In the genomic region with DNA sequence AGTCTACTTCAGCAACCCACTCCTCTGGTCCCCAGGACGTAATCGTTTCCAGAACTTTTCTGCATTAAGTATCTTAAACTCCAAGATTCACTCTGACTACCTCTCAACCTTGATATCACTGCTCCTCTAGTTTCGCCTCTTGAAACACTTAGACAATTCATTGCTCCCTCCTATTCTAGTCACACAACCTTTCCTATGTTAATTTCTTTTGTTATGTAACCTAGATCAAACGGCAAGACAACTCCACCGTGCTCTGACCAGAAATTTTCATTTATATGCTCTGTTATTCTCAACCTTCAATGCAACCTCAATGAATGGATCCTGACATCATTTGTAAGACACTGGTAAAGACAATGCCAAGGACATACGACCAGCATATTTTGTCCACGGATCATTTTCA, we compare ENCODE assay signal across 2 cellular contexts.
TF ChIP-seq lines count a peak whose summit lies in the region.

No MANE protein-coding gene starts in this region.

TF ChIP-seq in GM23338, 12 proteins besides CTCF, POLR2A, EP300 and RAD21:
- TF ChIP-seq, protein P1, sequence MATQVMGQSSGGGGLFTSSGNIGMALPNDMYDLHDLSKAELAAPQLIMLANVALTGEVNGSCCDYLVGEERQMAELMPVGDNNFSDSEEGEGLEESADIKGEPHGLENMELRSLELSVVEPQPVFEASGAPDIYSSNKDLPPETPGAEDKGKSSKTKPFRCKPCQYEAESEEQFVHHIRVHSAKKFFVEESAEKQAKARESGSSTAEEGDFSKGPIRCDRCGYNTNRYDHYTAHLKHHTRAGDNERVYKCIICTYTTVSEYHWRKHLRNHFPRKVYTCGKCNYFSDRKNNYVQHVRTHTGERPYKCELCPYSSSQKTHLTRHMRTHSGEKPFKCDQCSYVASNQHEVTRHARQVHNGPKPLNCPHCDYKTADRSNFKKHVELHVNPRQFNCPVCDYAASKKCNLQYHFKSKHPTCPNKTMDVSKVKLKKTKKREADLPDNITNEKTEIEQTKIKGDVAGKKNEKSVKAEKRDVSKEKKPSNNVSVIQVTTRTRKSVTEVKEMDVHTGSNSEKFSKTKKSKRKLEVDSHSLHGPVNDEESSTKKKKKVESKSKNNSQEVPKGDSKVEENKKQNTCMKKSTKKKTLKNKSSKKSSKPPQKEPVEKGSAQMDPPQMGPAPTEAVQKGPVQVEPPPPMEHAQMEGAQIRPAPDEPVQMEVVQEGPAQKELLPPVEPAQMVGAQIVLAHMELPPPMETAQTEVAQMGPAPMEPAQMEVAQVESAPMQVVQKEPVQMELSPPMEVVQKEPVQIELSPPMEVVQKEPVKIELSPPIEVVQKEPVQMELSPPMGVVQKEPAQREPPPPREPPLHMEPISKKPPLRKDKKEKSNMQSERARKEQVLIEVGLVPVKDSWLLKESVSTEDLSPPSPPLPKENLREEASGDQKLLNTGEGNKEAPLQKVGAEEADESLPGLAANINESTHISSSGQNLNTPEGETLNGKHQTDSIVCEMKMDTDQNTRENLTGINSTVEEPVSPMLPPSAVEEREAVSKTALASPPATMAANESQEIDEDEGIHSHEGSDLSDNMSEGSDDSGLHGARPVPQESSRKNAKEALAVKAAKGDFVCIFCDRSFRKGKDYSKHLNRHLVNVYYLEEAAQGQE (IDR thresholded peaks at IDR 0.05; ENCODE audit: unreplicated experiment) = no peak
- TF ChIP-seq, protein P2, sequence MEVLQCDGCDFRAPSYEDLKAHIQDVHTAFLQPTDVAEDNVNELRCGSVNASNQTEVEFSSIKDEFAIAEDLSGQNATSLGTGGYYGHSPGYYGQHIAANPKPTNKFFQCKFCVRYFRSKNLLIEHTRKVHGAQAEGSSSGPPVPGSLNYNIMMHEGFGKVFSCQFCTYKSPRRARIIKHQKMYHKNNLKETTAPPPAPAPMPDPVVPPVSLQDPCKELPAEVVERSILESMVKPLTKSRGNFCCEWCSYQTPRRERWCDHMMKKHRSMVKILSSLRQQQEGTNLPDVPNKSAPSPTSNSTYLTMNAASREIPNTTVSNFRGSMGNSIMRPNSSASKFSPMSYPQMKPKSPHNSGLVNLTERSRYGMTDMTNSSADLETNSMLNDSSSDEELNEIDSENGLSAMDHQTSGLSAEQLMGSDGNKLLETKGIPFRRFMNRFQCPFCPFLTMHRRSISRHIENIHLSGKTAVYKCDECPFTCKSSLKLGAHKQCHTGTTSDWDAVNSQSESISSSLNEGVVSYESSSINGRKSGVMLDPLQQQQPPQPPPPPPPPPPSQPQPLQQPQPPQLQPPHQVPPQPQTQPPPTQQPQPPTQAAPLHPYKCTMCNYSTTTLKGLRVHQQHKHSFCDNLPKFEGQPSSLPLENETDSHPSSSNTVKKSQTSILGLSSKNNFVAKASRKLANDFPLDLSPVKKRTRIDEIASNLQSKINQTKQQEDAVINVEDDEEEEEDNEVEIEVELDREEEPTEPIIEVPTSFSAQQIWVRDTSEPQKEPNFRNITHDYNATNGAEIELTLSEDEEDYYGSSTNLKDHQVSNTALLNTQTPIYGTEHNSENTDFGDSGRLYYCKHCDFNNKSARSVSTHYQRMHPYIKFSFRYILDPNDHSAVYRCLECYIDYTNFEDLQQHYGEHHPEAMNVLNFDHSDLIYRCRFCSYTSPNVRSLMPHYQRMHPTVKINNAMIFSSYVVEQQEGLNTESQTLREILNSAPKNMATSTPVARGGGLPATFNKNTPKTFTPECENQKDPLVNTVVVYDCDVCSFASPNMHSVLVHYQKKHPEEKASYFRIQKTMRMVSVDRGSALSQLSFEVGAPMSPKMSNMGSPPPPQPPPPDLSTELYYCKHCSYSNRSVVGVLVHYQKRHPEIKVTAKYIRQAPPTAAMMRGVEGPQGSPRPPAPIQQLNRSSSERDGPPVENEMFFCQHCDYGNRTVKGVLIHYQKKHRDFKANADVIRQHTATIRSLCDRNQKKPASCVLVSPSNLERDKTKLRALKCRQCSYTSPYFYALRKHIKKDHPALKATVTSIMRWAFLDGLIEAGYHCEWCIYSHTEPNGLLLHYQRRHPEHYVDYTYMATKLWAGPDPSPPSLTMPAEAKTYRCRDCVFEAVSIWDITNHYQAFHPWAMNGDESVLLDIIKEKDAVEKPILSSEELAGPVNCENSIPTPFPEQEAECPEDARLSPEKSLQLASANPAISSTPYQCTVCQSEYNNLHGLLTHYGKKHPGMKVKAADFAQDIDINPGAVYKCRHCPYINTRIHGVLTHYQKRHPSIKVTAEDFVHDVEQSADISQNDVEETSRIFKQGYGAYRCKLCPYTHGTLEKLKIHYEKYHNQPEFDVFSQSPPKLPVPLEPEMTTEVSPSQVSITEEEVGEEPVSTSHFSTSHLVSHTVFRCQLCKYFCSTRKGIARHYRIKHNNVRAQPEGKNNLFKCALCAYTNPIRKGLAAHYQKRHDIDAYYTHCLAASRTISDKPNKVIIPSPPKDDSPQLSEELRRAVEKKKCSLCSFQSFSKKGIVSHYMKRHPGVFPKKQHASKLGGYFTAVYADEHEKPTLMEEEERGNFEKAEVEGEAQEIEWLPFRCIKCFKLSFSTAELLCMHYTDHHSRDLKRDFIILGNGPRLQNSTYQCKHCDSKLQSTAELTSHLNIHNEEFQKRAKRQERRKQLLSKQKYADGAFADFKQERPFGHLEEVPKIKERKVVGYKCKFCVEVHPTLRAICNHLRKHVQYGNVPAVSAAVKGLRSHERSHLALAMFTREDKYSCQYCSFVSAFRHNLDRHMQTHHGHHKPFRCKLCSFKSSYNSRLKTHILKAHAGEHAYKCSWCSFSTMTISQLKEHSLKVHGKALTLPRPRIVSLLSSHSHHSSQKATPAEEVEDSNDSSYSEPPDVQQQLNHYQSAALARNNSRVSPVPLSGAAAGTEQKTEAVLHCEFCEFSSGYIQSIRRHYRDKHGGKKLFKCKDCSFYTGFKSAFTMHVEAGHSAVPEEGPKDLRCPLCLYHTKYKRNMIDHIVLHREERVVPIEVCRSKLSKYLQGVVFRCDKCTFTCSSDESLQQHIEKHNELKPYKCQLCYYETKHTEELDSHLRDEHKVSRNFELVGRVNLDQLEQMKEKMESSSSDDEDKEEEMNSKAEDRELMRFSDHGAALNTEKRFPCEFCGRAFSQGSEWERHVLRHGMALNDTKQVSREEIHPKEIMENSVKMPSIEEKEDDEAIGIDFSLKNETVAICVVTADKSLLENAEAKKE (CRISPR knock-in tag; IDR thresholded peaks at IDR 0.05) = no peak
- TF ChIP-seq CREB1 (CRISPR knock-in tag; IDR thresholded peaks at IDR 0.05; ENCODE audit: low read depth) = no peak
- TF ChIP-seq POLR2AphosphoS5 (IDR thresholded peaks at IDR 0.05; ENCODE audit: low read depth) = no peak
- no peak for TF ChIP-seq JUNB (IDR thresholded peaks at IDR 0.05; ENCODE audit: unreplicated experiment)
TF ChIP-seq in GM23338: peak in this region for 0.

TF ChIP-seq in H1, 55 proteins besides CTCF, POLR2A, EP300 and RAD21:
- TF ChIP-seq POU5F1 (IDR thresholded peaks at IDR 0.05; ENCODE audit: low read depth, low read length) (0 out of 2 replicates have a peak, but pooled peaks have one; percentile 31), SP1 (IDR thresholded peaks at IDR 0.05; ENCODE audit: low read depth, low read length) (no peak)
